1 cellular context compared by ENCODE assay signal in the genomic region with DNA sequence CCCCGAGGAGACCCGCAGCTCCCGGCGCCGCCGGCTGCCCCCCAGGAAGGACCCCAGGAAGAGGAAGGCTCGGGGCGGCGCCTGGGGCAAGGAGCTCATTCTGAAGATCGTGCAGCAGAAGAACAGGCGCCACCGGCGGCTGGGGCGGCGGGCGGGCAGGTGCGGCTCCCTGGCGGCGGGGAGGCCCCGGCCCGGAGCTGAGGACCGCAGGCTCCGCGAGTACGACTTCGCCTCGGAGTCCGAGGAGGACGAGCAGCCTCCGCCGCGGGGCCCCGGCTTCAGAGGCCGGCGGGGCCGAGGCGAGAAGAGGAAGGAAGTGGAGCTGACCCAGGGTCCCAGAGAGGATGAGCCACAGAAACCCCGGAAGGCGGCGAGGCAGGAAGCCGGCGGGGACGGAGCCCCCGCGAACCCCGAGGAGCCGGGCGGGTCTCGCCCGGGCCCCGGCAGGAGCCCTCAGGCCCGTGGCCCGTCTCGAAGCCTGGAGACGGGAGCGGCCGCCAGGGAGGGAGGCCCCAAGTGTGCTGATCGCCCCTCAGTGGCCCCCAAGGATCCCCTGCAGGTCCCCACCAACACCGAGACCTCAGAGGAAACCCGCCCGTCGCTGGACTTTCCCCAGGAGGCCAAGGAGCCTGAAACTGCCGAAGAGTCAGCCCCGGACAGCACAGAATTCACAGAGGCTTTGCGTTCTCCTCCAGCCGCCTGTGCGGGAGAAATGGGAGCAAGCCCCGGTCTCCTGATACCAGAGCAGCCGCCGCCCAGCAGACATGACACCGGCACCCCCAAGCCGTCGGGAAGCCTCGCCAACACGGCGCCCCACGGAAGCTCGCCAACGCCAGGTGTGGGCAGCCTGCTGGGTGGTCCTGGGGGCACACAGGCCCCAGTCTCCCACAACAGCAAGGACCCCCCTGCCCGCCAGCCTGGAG.
A peak's percentile ranks its signal among the peaks of the same experiment; 100 is the strongest.
TF ChIP-seq lines count a peak whose summit lies in the region.

No MANE protein-coding gene starts in this region.

TF ChIP-seq in GM12878, 131 proteins besides CTCF, POLR2A, EP300 and RAD21 (continues in another document):
- TF ChIP-seq POU2F2 (IDR thresholded peaks at IDR 0.05; ENCODE audit: borderline replicate concordance, low read depth, low read length): no peak
- TF ChIP-seq, protein P1, sequence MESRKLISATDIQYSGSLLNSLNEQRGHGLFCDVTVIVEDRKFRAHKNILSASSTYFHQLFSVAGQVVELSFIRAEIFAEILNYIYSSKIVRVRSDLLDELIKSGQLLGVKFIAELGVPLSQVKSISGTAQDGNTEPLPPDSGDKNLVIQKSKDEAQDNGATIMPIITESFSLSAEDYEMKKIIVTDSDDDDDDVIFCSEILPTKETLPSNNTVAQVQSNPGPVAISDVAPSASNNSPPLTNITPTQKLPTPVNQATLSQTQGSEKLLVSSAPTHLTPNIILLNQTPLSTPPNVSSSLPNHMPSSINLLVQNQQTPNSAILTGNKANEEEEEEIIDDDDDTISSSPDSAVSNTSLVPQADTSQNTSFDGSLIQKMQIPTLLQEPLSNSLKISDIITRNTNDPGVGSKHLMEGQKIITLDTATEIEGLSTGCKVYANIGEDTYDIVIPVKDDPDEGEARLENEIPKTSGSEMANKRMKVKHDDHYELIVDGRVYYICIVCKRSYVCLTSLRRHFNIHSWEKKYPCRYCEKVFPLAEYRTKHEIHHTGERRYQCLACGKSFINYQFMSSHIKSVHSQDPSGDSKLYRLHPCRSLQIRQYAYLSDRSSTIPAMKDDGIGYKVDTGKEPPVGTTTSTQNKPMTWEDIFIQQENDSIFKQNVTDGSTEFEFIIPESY (IDR thresholded peaks at IDR 0.05): no peak
- TF ChIP-seq, protein P2, sequence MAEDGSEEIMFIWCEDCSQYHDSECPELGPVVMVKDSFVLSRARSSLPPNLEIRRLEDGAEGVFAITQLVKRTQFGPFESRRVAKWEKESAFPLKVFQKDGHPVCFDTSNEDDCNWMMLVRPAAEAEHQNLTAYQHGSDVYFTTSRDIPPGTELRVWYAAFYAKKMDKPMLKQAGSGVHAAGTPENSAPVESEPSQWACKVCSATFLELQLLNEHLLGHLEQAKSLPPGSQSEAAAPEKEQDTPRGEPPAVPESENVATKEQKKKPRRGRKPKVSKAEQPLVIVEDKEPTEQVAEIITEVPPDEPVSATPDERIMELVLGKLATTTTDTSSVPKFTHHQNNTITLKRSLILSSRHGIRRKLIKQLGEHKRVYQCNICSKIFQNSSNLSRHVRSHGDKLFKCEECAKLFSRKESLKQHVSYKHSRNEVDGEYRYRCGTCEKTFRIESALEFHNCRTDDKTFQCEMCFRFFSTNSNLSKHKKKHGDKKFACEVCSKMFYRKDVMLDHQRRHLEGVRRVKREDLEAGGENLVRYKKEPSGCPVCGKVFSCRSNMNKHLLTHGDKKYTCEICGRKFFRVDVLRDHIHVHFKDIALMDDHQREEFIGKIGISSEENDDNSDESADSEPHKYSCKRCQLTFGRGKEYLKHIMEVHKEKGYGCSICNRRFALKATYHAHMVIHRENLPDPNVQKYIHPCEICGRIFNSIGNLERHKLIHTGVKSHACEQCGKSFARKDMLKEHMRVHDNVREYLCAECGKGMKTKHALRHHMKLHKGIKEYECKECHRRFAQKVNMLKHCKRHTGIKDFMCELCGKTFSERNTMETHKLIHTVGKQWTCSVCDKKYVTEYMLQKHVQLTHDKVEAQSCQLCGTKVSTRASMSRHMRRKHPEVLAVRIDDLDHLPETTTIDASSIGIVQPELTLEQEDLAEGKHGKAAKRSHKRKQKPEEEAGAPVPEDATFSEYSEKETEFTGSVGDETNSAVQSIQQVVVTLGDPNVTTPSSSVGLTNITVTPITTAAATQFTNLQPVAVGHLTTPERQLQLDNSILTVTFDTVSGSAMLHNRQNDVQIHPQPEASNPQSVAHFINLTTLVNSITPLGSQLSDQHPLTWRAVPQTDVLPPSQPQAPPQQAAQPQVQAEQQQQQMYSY (CRISPR knock-in tag; IDR thresholded peaks at IDR 0.05): no peak
- no peak for TF ChIP-seq YY1 (IDR thresholded peaks at IDR 0.05; ENCODE audit: low read depth, low read length)
- TF ChIP-seq DPF2 (IDR thresholded peaks at IDR 0.05): peak; percentile 57
- no peak for TF ChIP-seq ESRRA (IDR thresholded peaks at IDR 0.05; ENCODE audit: low read length)
- TF ChIP-seq, protein P3, sequence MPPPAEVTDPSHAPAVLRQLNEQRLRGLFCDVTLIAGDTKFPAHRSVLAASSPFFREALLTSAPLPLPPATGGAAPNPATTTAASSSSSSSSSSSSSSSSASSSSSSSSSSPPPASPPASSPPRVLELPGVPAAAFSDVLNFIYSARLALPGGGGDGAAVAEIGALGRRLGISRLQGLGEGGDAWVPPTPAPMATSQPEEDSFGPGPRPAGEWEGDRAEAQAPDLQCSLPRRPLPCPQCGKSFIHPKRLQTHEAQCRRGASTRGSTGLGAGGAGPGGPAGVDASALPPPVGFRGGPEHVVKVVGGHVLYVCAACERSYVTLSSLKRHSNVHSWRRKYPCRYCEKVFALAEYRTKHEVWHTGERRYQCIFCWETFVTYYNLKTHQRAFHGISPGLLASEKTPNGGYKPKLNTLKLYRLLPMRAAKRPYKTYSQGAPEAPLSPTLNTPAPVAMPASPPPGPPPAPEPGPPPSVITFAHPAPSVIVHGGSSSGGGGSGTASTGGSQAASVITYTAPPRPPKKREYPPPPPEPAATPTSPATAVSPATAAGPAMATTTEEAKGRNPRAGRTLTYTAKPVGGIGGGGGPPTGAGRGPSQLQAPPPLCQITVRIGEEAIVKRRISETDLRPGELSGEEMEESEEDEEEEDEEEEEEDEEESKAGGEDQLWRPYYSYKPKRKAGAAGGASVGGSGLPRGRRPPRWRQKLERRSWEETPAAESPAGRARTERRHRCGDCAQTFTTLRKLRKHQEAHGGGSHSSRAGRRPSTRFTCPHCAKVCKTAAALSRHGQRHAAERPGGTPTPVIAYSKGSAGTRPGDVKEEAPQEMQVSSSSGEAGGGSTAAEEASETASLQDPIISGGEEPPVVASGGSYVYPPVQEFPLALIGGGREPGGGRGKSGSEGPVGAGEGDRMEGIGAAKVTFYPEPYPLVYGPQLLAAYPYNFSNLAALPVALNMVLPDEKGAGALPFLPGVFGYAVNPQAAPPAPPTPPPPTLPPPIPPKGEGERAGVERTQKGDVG (CRISPR knock-in tag; IDR thresholded peaks at IDR 0.05): no peak
- TF ChIP-seq TARDBP (IDR thresholded peaks at IDR 0.05; ENCODE audit: borderline replicate concordance): no peak
- TF ChIP-seq, protein P4, sequence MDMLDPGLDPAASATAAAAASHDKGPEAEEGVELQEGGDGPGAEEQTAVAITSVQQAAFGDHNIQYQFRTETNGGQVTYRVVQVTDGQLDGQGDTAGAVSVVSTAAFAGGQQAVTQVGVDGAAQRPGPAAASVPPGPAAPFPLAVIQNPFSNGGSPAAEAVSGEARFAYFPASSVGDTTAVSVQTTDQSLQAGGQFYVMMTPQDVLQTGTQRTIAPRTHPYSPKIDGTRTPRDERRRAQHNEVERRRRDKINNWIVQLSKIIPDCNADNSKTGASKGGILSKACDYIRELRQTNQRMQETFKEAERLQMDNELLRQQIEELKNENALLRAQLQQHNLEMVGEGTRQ (IDR thresholded peaks at IDR 0.05; ENCODE audit: borderline replicate concordance, low read depth, low read length): no peak
- TF ChIP-seq, protein P5, sequence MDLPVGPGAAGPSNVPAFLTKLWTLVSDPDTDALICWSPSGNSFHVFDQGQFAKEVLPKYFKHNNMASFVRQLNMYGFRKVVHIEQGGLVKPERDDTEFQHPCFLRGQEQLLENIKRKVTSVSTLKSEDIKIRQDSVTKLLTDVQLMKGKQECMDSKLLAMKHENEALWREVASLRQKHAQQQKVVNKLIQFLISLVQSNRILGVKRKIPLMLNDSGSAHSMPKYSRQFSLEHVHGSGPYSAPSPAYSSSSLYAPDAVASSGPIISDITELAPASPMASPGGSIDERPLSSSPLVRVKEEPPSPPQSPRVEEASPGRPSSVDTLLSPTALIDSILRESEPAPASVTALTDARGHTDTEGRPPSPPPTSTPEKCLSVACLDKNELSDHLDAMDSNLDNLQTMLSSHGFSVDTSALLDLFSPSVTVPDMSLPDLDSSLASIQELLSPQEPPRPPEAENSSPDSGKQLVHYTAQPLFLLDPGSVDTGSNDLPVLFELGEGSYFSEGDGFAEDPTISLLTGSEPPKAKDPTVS (IDR thresholded peaks at IDR 0.05; ENCODE audit: low read depth, low read length): no peak
- TF ChIP-seq CHD4 (IDR thresholded peaks at IDR 0.05): no peak
- no peak for TF ChIP-seq BRCA1 (IDR thresholded peaks at IDR 0.05; ENCODE audit: low read depth, low read length)
- TF ChIP-seq RCOR1 (conservative IDR thresholded peaks at IDR 0.05; ENCODE audit: low read depth, low read length): no peak
- TF ChIP-seq, protein P6, sequence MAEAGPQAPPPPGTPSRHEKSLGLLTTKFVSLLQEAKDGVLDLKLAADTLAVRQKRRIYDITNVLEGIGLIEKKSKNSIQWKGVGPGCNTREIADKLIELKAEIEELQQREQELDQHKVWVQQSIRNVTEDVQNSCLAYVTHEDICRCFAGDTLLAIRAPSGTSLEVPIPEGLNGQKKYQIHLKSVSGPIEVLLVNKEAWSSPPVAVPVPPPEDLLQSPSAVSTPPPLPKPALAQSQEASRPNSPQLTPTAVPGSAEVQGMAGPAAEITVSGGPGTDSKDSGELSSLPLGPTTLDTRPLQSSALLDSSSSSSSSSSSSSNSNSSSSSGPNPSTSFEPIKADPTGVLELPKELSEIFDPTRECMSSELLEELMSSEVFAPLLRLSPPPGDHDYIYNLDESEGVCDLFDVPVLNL (IDR thresholded peaks at IDR 0.05; ENCODE audit: low read depth, low read length): no peak
- TF ChIP-seq KDM1A (IDR thresholded peaks at IDR 0.05; ENCODE audit: borderline replicate concordance): no peak
- TF ChIP-seq, protein P7, sequence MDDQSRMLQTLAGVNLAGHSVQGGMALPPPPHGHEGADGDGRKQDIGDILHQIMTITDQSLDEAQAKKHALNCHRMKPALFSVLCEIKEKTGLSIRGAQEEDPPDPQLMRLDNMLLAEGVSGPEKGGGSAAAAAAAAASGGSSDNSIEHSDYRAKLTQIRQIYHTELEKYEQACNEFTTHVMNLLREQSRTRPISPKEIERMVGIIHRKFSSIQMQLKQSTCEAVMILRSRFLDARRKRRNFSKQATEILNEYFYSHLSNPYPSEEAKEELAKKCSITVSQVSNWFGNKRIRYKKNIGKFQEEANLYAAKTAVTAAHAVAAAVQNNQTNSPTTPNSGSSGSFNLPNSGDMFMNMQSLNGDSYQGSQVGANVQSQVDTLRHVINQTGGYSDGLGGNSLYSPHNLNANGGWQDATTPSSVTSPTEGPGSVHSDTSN (IDR thresholded peaks at IDR 0.05; ENCODE audit: insufficient replicate concordance, low read depth, low read length): no peak
- TF ChIP-seq, protein P8, sequence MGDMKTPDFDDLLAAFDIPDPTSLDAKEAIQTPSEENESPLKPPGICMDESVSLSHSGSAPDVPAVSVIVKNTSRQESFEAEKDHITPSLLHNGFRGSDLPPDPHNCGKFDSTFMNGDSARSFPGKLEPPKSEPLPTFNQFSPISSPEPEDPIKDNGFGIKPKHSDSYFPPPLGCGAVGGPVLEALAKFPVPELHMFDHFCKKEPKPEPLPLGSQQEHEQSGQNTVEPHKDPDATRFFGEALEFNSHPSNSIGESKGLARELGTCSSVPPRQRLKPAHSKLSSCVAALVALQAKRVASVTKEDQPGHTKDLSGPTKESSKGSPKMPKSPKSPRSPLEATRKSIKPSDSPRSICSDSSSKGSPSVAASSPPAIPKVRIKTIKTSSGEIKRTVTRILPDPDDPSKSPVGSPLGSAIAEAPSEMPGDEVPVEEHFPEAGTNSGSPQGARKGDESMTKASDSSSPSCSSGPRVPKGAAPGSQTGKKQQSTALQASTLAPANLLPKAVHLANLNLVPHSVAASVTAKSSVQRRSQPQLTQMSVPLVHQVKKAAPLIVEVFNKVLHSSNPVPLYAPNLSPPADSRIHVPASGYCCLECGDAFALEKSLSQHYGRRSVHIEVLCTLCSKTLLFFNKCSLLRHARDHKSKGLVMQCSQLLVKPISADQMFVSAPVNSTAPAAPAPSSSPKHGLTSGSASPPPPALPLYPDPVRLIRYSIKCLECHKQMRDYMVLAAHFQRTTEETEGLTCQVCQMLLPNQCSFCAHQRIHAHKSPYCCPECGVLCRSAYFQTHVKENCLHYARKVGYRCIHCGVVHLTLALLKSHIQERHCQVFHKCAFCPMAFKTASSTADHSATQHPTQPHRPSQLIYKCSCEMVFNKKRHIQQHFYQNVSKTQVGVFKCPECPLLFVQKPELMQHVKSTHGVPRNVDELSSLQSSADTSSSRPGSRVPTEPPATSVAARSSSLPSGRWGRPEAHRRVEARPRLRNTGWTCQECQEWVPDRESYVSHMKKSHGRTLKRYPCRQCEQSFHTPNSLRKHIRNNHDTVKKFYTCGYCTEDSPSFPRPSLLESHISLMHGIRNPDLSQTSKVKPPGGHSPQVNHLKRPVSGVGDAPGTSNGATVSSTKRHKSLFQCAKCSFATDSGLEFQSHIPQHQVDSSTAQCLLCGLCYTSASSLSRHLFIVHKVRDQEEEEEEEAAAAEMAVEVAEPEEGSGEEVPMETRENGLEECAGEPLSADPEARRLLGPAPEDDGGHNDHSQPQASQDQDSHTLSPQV (IDR thresholded peaks at IDR 0.05): no peak
- no peak for TF ChIP-seq EED (IDR thresholded peaks at IDR 0.05; ENCODE audit: low read depth)
- TF ChIP-seq CREM (IDR thresholded peaks at IDR 0.05; ENCODE audit: low read depth): no peak
- no peak for TF ChIP-seq SREBF2 (IDR thresholded peaks at IDR 0.05; ENCODE audit: low read length)
- TF ChIP-seq HDAC6 (IDR thresholded peaks at IDR 0.05; ENCODE audit: unreplicated experiment): no peak
- no peak for TF ChIP-seq HDGF (IDR thresholded peaks at IDR 0.05)
- no peak for TF ChIP-seq CHD2 (IDR thresholded peaks at IDR 0.05; ENCODE audit: borderline replicate concordance, low read depth, low read length)
- peak; percentile 79 for TF ChIP-seq IKZF1 (conservative IDR thresholded peaks at IDR 0.05)
- TF ChIP-seq JUND (IDR thresholded peaks at IDR 0.05; ENCODE audit: low read depth, low read length): no peak
- TF ChIP-seq, protein P9, sequence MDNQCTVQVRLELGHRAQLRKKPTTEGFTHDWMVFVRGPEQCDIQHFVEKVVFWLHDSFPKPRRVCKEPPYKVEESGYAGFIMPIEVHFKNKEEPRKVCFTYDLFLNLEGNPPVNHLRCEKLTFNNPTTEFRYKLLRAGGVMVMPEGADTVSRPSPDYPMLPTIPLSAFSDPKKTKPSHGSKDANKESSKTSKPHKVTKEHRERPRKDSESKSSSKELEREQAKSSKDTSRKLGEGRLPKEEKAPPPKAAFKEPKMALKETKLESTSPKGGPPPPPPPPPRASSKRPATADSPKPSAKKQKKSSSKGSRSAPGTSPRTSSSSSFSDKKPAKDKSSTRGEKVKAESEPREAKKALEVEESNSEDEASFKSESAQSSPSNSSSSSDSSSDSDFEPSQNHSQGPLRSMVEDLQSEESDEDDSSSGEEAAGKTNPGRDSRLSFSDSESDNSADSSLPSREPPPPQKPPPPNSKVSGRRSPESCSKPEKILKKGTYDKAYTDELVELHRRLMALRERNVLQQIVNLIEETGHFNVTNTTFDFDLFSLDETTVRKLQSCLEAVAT (IDR thresholded peaks at IDR 0.05): 0 out of 2 replicates have a peak, but pooled peaks have one; percentile 44
